14 cellular contexts compared by ENCODE assay signal in the genomic region with DNA sequence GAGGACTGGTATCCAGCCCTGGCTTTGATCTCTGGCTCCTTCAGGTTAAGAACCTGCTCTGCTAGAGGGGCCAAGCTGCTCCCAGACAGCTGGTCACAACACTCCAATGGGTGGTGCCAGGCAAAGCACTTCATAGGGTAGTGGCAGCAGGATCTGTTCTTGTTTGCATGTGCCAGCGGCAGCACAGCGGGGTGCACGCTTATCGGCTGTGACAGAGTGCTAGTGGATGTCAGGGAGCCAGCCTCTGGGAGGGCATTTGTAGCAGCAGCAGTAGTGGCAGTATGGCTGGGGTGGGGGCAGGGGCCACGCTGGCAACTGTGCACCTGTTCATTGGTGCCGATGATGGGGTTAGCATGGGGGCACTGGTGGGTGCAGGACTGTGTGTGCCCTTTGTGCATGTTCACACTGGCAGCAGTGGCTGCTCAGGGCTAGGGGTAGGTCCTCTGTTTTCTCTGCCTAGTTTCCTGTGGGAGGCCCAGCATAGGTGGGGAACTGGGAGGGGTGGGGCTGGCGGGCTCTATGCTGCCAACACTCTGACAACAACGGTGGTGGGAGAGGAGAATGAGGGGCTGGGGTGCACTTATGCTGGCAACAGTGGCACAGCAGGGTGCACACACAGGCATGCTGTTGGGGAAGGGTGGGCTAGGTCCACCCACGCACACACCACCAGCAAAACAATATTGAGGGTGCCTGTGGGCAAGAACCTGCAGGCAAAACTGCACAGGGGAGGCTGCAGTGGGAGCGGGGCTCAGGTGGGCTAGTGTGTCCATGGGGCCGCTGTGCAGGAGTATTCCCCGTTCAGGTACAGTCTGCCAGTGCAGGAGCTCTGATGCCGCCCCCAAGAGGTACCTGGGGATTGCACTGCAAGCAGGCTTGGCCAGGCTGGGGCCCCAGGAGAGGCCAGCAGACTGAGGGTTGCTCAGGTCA. TPM values are rescaled to one million over a fixed set of nuclear protein-coding genes. Genes with fewer than 3 reads are reported as not detected.
DNase-seq lines count a peak whose midpoint lies in the region; ATAC-seq and TF ChIP-seq lines count a peak whose summit lies in the region.
"Had no signal": no experiment of that assay in that cellular context is flagged by ENCODE, and none has a peak within 500 bp of the region (broad histone marks: within the 10 kb centered on the region; RNA-seq: fewer than 3 reads in every experiment).

No MANE protein-coding gene starts in this region.

- H3K36me3 ChIP-seq in heart left ventricle (peaks cover 4 to 76% (median 47%) of the 10 kb centered on the region in 9 donors), left ventricle myocardium inferior (peaks cover 64% of the 10 kb centered on the region), tibial artery (peaks cover 48 to 74% (median 63%) of the 10 kb centered on the region in 3 donors), adrenal gland (replicated peaks in 1 of 2) (no peaks in the 10 kb centered on the region)
- H3K36me3 ChIP-seq: colonic mucosa had no signal

- H3K27me3 ChIP-seq in heart left ventricle (no peaks in the 10 kb centered on the region), left ventricle myocardium inferior (ENCODE audit: low read depth) (no peaks in the 10 kb centered on the region), tibial artery (no peaks in the 10 kb centered on the region), adrenal gland (no peaks in the 10 kb centered on the region)
- H3K27me3 ChIP-seq: BE2C, colonic mucosa had no signal

- H3K4me3 ChIP-seq in heart left ventricle (no peak overlapping the region), left ventricle myocardium inferior (no peak overlapping the region), tibial artery (no peak overlapping the region), adrenal gland (no peak overlapping the region)
- H3K4me3 ChIP-seq: colonic mucosa had no signal

- DNase-seq in heart left ventricle (no peak), left ventricle myocardium inferior (no peak), NCI-H510A (lab: John Stamatoyannopoulos, UW) (peak; percentile 56), tibial artery (peak; percentile 15 to 51), iPS-NIHi11 (ENCODE audit: low spot score) (no peak), adrenal gland (no peak)
- DNase-seq in effector memory CD8-positive, alpha-beta T cell: no peak
- DNase-seq: BE2C, colonic mucosa, NCI-H1048, nephron progenitor cell had no signal

- peak in 3 of 4 donors; percentile 28 to 55 (median 52) for ATAC-seq in heart left ventricle
- no peak for ATAC-seq in effector memory CD8-positive, alpha-beta T cell (replicated peaks)
- no peak for ATAC-seq in HG02763 (IDR thresholded peaks at IDR 0.05; ENCODE audit: unreplicated experiment)

- peaks cover 50% of the 10 kb centered on the region for H3K36me3 Mint-ChIP-seq in effector memory CD8-positive, alpha-beta T cell (ENCODE audit: insufficient read depth)

- H3K27me3 Mint-ChIP-seq in effector memory CD8-positive, alpha-beta T cell: no peaks in the 10 kb centered on the region

- TF ChIP-seq CTCF in heart left ventricle (IDR thresholded peaks at IDR 0.05): no peak
- no peak for TF ChIP-seq CTCF in left ventricle myocardium inferior (IDR thresholded peaks at IDR 0.05; ENCODE audit: borderline replicate concordance)
- no peak for TF ChIP-seq CTCF in tibial artery (IDR thresholded peaks at IDR 0.05)
- no peak for TF ChIP-seq CTCF in adrenal gland (IDR thresholded peaks at IDR 0.05)

- peak overlapping the region in 1 of 2 donors; percentile 15 for H3K4me3 Mint-ChIP-seq in effector memory CD8-positive, alpha-beta T cell
- H3K4me3 Mint-ChIP-seq: nephron progenitor cell had no signal

- H3K9me3 ChIP-seq in heart left ventricle (peaks cover 0 to 29% (median 24%) of the 10 kb centered on the region in 12 donors), left ventricle myocardium inferior (replicated peaks) (peaks cover 27% of the 10 kb centered on the region), tibial artery (peaks cover 3 to 20% (median 19%) of the 10 kb centered on the region in 3 donors), adrenal gland (replicated peaks in 1 of 3) (peaks cover 0 to 19% (median 0%) of the 10 kb centered on the region in 3 donors)

- H3K4me1 Mint-ChIP-seq in effector memory CD8-positive, alpha-beta T cell (ENCODE audit: low read depth in 2 of 2): peaks cover 32 to 47% of the 10 kb centered on the region in 2 donors
- H3K4me1 Mint-ChIP-seq: nephron progenitor cell had no signal

- no peak overlapping the region for H3K27ac ChIP-seq in heart left ventricle
- H3K27ac ChIP-seq in left ventricle myocardium inferior (replicated peaks): no peak overlapping the region
- H3K27ac ChIP-seq in tibial artery: no peak overlapping the region
- no peak overlapping the region for H3K27ac ChIP-seq in adrenal gland
- H3K27ac ChIP-seq: colonic mucosa had no signal

- H3K27ac Mint-ChIP-seq in effector memory CD8-positive, alpha-beta T cell: peak overlapping the region; percentile 50 to 83
- H3K27ac Mint-ChIP-seq: nephron progenitor cell had no signal

- intact Hi-C loops in heart left ventricle (cut with DNase I): no loop called here
- intact Hi-C loops in left ventricle myocardium inferior (cut with micrococcal nuclease): no loop called here
- intact Hi-C loops in tibial artery (cut with DNase I; ENCODE audit: low total_unique reads): no loop called here
- intact Hi-C loops in adrenal gland (cut with DNase I): no loop called here

- TF ChIP-seq POLR2A in heart left ventricle (IDR thresholded peaks at IDR 0.05) (no peak), adrenal gland (IDR thresholded peaks at IDR 0.05) (no peak)

- WGBS in heart left ventricle, 4 donors: 76 to 93% (median 87%) methylated on average over 11 to 13 of the region's 13 CpGs
- 85 to 94% (median 92%) methylated on average over 6 to 13 of the region's 13 CpGs for WGBS in adrenal gland, 4 donors

- peaks cover 0 to 11% (median 0%) of the 10 kb centered on the region in 12 donors for H3K4me1 ChIP-seq in heart left ventricle
- H3K4me1 ChIP-seq in left ventricle myocardium inferior: peaks cover 14% of the 10 kb centered on the region
- H3K4me1 ChIP-seq in tibial artery: no peaks in the 10 kb centered on the region
- H3K4me1 ChIP-seq in adrenal gland (replicated peaks in 1 of 2): no peaks in the 10 kb centered on the region
- H3K4me1 ChIP-seq: BE2C, colonic mucosa had no signal

- peaks cover 0 to 5% of the 10 kb centered on the region in 2 donors for H3K9me3 Mint-ChIP-seq in effector memory CD8-positive, alpha-beta T cell

RNA-seq across cellular contexts. Expression of gene AP1M1, which starts 19.3 kb away (rescaled TPM):
- 10 to 100 TPM; 39.3 to 83.8 (median 47.8) TPM for total RNA-seq in heart left ventricle
- polyA plus RNA-seq in heart left ventricle: 10 to 100 TPM; 26.2 to 93.4 TPM
- 38.5 TPM for total RNA-seq in left ventricle myocardium inferior
- 10 to 100 TPM; 68.4 to 99.6 (median 88.7) TPM for total RNA-seq in adrenal gland
- 10 to 100 TPM; 51.6 to 61.8 (median 58.5) TPM for polyA plus RNA-seq in adrenal gland

RNA-seq across cellular contexts. Expression of gene FAM32A, which starts 31.8 kb away (rescaled TPM):
- 10 to 100 TPM; 32.0 to 71.8 (median 37.5) TPM for total RNA-seq in heart left ventricle
- 10 to 100 TPM; 34.1 to 94.5 TPM for polyA plus RNA-seq in heart left ventricle
- 34.3 TPM for total RNA-seq in left ventricle myocardium inferior
- 100 to 1,000 TPM in 3 of 8 donors, 10 to 100 TPM in 5; 68.1 to 136 (median 89.8) TPM for total RNA-seq in adrenal gland
- polyA plus RNA-seq in adrenal gland: 100 to 1,000 TPM in 1 of 3 donors, 10 to 100 TPM in 2; 76.4 to 119 (median 77.6) TPM

RNA-seq across cellular contexts. Expression of gene CIB3, which starts 43.7 kb away (rescaled TPM):
- total RNA-seq in heart left ventricle (not detected), left ventricle myocardium inferior (not detected), adrenal gland (not detected)
- polyA plus RNA-seq in heart left ventricle (not detected), adrenal gland (not detected)
- total RNA-seq: colonic mucosa, HT-29, skeletal muscle tissue had no signal

Comparison
In these comparisons a context has a peak if more than half of its experiments do, and no peak if none do; other contexts are left out.
1. ATAC-seq: peak in heart left ventricle (3 of 4); none in effector memory CD8-positive, alpha-beta T cell (single experiment) and HG02763 (single experiment).
2. DNase-seq: peak in NCI-H510A (single experiment) and tibial artery (2 of 2); none in heart left ventricle (0 of 5), left ventricle myocardium inferior (single experiment), effector memory CD8-positive, alpha-beta T cell (0 of 3), iPS-NIHi11 (single experiment) and adrenal gland (0 of 7).